In the genomic region with DNA sequence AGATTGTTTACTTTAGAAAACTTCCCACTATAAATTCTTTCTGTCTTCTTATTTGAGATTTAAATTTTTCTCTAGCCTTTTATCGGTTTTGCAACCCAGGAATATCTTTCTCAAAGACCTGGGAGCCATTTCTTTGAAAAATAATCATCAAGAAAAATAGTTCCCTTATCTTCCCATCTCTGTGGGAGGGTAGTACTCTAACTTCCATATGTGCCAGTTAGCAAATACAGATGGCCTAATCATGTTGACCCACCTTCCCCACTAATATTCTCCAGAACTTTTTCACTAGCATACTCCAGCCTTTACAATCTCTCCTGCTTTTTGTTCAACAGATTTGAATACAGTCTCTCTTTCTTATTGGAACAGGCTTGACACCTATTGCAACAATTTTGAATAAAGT, we compare ENCODE assay signal across 21 cellular contexts. TPM values are rescaled to one million over a fixed set of nuclear protein-coding genes. Genes with fewer than 3 reads are reported as not detected.
DNase-seq lines count a peak whose midpoint lies in the region; ATAC-seq and TF ChIP-seq lines count a peak whose summit lies in the region.
"Had no signal": no experiment of that assay in that cellular context is flagged by ENCODE, and none has a peak within 500 bp of the region (broad histone marks: within the 10 kb centered on the region; RNA-seq: fewer than 3 reads in every experiment).

No MANE protein-coding gene starts in this region.

- no peak for ATAC-seq in stimulated activated naive CD8-positive, alpha-beta T cell treated with anti-CD3 and anti-CD28 coated beads, Interleukin-15, Interleukin-2, amounts not matched to agents 100 U/mL and 50 U/mL, for 24 hours
- no peak for ATAC-seq in central memory CD8-positive, alpha-beta T cell (replicated peaks; ENCODE audit: extremely low read depth, poor library complexity, severe bottlenecking)

- H3K4me3 ChIP-seq in SU-DHL-6 (ENCODE audit: insufficient read depth, low read length, poor library complexity, severe bottlenecking), result no peak overlapping the region
- no peak overlapping the region for H3K4me3 ChIP-seq in adrenal gland
- no peak overlapping the region for H3K4me3 ChIP-seq in transverse colon
- H3K4me3 ChIP-seq: lower lobe of right lung, right atrium auricular region, SJSA1, thoracic aorta had no signal

- no peaks in the 10 kb centered on the region for H3K27me3 ChIP-seq in SU-DHL-6 (ENCODE audit: low read length)
- H3K27me3 ChIP-seq in adrenal gland, result no peaks in the 10 kb centered on the region
- H3K27me3 ChIP-seq in transverse colon, result no peaks in the 10 kb centered on the region
- H3K27me3 ChIP-seq: right atrium auricular region, SJSA1 had no signal

- H3K36me3 Mint-ChIP-seq in stimulated activated naive CD8-positive, alpha-beta T cell treated with anti-CD3 and anti-CD28 coated beads, Interleukin-15, Interleukin-2, amounts not matched to agents 100 ng/mL and 50 ng/mL, for 24 hours (ENCODE audit: low read depth), result peaks cover 18% of the 10 kb centered on the region
- peaks cover 5% of the 10 kb centered on the region for H3K36me3 Mint-ChIP-seq in central memory CD8-positive, alpha-beta T cell (ENCODE audit: insufficient read depth)

- TF ChIP-seq EP300 in transverse colon (IDR thresholded peaks at IDR 0.05; ENCODE audit: low read depth), result no peak

- no peaks in the 10 kb centered on the region for H4K20me1 ChIP-seq in SU-DHL-6 (ENCODE audit: low read depth, low read length)

- H3K36me3 ChIP-seq in SU-DHL-6 (ENCODE audit: low read length) (no peaks in the 10 kb centered on the region), adrenal gland (replicated peaks in 1 of 2) (no peaks in the 10 kb centered on the region), transverse colon (no peaks in the 10 kb centered on the region)
- H3K36me3 ChIP-seq: lower lobe of right lung, right atrium auricular region, SJSA1, thoracic aorta had no signal

- TF ChIP-seq POLR2A in adrenal gland (IDR thresholded peaks at IDR 0.05) (no peak), transverse colon (IDR thresholded peaks at IDR 0.05) (no peak)

- H3K4me1 ChIP-seq in adrenal gland (replicated peaks in 1 of 2) (no peaks in the 10 kb centered on the region), transverse colon (no peaks in the 10 kb centered on the region)
- H3K4me1 ChIP-seq: right atrium auricular region, SJSA1 had no signal

- H3K27ac ChIP-seq in SU-DHL-6 (ENCODE audit: low read depth, low read length) (peak overlapping the region; percentile 58), adrenal gland (no peak overlapping the region), transverse colon (no peak overlapping the region)
- H3K27ac ChIP-seq: lower lobe of right lung, right atrium auricular region, SJSA1, thoracic aorta had no signal

- H3K79me2 ChIP-seq in SU-DHL-6 (ENCODE audit: insufficient read depth, low read length), result no peaks in the 10 kb centered on the region

- H3K4me3 Mint-ChIP-seq in stimulated activated naive CD8-positive, alpha-beta T cell treated with anti-CD3 and anti-CD28 coated beads, Interleukin-15, Interleukin-2, amounts not matched to agents 100 ng/mL and 50 ng/mL, for 24 hours, result peak overlapping the region; percentile 12
- no peak overlapping the region for H3K4me3 Mint-ChIP-seq in central memory CD8-positive, alpha-beta T cell

- H3K27ac Mint-ChIP-seq in stimulated activated naive CD8-positive, alpha-beta T cell treated with anti-CD3 and anti-CD28 coated beads, Interleukin-15, Interleukin-2, amounts not matched to agents 100 ng/mL and 50 ng/mL, for 24 hours, result peak overlapping the region; percentile 59
- peak overlapping the region; percentile 70 for H3K27ac Mint-ChIP-seq in central memory CD8-positive, alpha-beta T cell (ENCODE audit: low read depth)

- H3K27me3 Mint-ChIP-seq in stimulated activated naive CD8-positive, alpha-beta T cell treated with anti-CD3 and anti-CD28 coated beads, Interleukin-15, Interleukin-2, amounts not matched to agents 100 ng/mL and 50 ng/mL, for 24 hours, result no peaks in the 10 kb centered on the region
- no peaks in the 10 kb centered on the region for H3K27me3 Mint-ChIP-seq in central memory CD8-positive, alpha-beta T cell

- H3K9me3 ChIP-seq in SU-DHL-6 (ENCODE audit: insufficient read depth, low read length) (no peaks in the 10 kb centered on the region), adrenal gland (replicated peaks in 1 of 3) (no peaks in the 10 kb centered on the region), transverse colon (no peaks in the 10 kb centered on the region)
- H3K9me3 ChIP-seq: lower lobe of right lung, right atrium auricular region, SJSA1, thoracic aorta had no signal

- in situ Hi-C loops in transverse colon (cut with MboI; ENCODE audit: low pct_ligation_motif_present in 1 of 4, low pct_unique_long_range_greater_than_20kb in 1 of 4, low sequenced_read_pairs in 3 of 4), result loop anchor here in 2 of 4 donors (10.0 kb wide), 1 partner anchor 70 kb away; no protein-coding TSS in a partner anchor

- H3K4me1 Mint-ChIP-seq in stimulated activated naive CD8-positive, alpha-beta T cell treated with anti-CD3 and anti-CD28 coated beads, Interleukin-15, Interleukin-2, amounts not matched to agents 100 ng/mL and 50 ng/mL, for 24 hours (ENCODE audit: low read depth), result peaks cover 59% of the 10 kb centered on the region
- H3K4me1 Mint-ChIP-seq in central memory CD8-positive, alpha-beta T cell, result peaks cover 48% of the 10 kb centered on the region

- TF ChIP-seq CTCF in SU-DHL-6 (IDR thresholded peaks at IDR 0.05; ENCODE audit: insufficient read depth, low read length, poor library complexity, severe bottlenecking) (no peak), adrenal gland (IDR thresholded peaks at IDR 0.05) (no peak), transverse colon (IDR thresholded peaks at IDR 0.05) (no peak)

- intact Hi-C loops in adrenal gland (cut with DNase I) (loop anchor here in 1 of 2 donors (5.0 kb wide), 1 partner anchor 77 kb away; no protein-coding TSS in a partner anchor), transverse colon (cut with DNase I; ENCODE audit: low total_unique reads) (no loop called here)

- WGBS in adrenal gland, 4 donors, result 64 to 73% (median 66%) methylated on average over 1 of the region's 1 CpG
- 64 to 68% methylated on average over 1 of the region's 1 CpG for WGBS in transverse colon (ENCODE audit: low coverage in 1 of 2), 2 donors

- peaks cover 3% of the 10 kb centered on the region for H3K9me3 Mint-ChIP-seq in stimulated activated naive CD8-positive, alpha-beta T cell treated with anti-CD3 and anti-CD28 coated beads, Interleukin-15, Interleukin-2, amounts not matched to agents 100 ng/mL and 50 ng/mL, for 24 hours
- H3K9me3 Mint-ChIP-seq in central memory CD8-positive, alpha-beta T cell, result no peaks in the 10 kb centered on the region

- no peaks in the 10 kb centered on the region for H3F3A ChIP-seq in SU-DHL-6 (ENCODE audit: insufficient read depth)

- peak overlapping the region; percentile 37 for H3K9ac ChIP-seq in SU-DHL-6 (ENCODE audit: low read length)

- H2AFZ ChIP-seq in SU-DHL-6 (ENCODE audit: low read depth, low read length, severe bottlenecking), result peak overlapping the region; percentile 86

- H3K4me2 ChIP-seq in SU-DHL-6 (ENCODE audit: low read depth, low read length, poor library complexity, severe bottlenecking), result peak overlapping the region; percentile 40

- no peak for DNase-seq in stimulated activated naive CD8-positive, alpha-beta T cell treated with anti-CD3 and anti-CD28 coated beads, Interleukin-15, Interleukin-2, amounts not matched to agents 100 U/mL and 50 U/mL, for 24 hours
- DNase-seq in central memory CD8-positive, alpha-beta T cell (ENCODE audit: low spot score in 2 of 2), result no peak
- DNase-seq in adrenal gland, result no peak
- DNase-seq in NCI-H2029 (lab: John Stamatoyannopoulos, UW), result no peak
- no peak for DNase-seq in transverse colon
- DNase-seq: activated CD4-positive, CD25-positive, alpha-beta regulatory T cell; activated effector memory CD4-positive, alpha-beta T cell treated with Interleukin-2 at 50 U/mL for 16 hours; hypothalamus; lower lobe of right lung; NCI-H2081 treated with DMSO at 0.1 percent for 48 hours; NK-92 treated with Interleukin-12 subunit alpha and Interleukin-12 subunit beta, amount 100 ng/mL, for 24 hours; stimulated activated CD4-positive, alpha-beta T cell treated with anti-CD3 and anti-CD28 coated beads, Interleukin-12 subunit alpha, Interleukin-12 subunit beta, amount 100 ng/mL, for 4 hours; T-helper 9 cell had no signal

- H3K9me2 ChIP-seq in SU-DHL-6 (replicated peaks; ENCODE audit: insufficient read depth, low read length), result no peaks in the 10 kb centered on the region

RNA-seq across cellular contexts. Expression of a gene that starts 27.3 kb away (rescaled TPM):
- 1 to 10 TPM in 2 of 8 donors, under 1 TPM in 5, not detected in 1; 0.18 to 1.7 (median 0.74) TPM for total RNA-seq in adrenal gland
- polyA plus RNA-seq in adrenal gland, result under 1 TPM; 0.13 to 0.48 (median 0.24) TPM
- 1 to 10 TPM in 2 of 4 donors, not detected in 2; 1.2 to 5.2 TPM for total RNA-seq in transverse colon
- total RNA-seq: astrocyte, NCI-H460, osteocyte, SJSA1 had no signal

RNA-seq across cellular contexts. Expression of a gene that starts 34.5 kb away (rescaled TPM):
- total RNA-seq in adrenal gland (1 to 10 TPM; 1.9 to 9.5 (median 2.8) TPM), transverse colon (10 to 100 TPM in 2 of 4 donors, 1 to 10 TPM in 2; 5.4 to 23.3 (median 9.3) TPM)
- polyA plus RNA-seq in adrenal gland, result 10 to 100 TPM in 1 of 3 donors, 1 to 10 TPM in 1, under 1 TPM in 1; 0.75 to 12.4 (median 3.0) TPM
